Comparison of ENCODE assay signal across 8 cellular contexts in the genomic region with DNA sequence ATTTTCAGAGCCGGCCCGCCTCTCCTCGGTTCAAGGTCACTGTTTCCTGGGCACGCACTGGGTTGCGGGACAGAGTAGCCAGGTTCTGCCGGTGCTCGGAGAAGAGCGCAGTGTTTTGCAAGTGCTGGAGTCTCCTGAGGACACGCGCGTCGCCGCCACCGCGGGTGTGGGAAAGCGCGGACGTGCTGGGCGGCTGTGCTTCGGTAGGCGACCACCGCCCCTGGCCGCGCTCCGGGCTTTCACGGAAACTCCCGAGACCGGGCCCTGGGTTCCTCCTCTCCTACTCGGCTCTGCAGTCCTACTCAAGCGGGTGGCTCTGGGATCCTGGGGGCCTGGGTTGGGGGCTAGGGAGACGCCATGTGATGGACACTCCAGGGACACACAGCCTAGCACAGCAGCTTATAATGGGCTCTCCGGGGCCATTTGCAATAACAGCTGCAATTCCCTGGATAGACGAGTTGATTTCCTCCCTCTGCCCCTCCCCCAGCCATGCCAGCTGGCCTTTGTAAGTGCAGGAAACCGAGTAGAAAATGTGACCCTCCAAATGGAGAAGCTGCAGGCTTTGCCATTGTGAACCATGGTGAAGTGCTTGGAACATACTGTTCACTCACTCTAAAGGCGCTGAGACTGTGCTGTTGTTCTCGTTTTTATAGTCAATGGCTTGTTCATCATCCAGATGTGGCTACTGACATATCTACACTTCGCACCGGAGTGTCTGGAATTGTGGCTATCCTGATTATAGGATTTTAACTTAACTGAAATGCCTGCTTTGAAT. TPM values are rescaled to one million over a fixed set of nuclear protein-coding genes. Genes with fewer than 3 reads are reported as not detected.
DNase-seq lines count a peak whose midpoint lies in the region; ATAC-seq, FAIRE-seq and TF ChIP-seq lines count a peak whose summit lies in the region.

No MANE protein-coding gene starts in this region.

- H3K4me2 ChIP-seq in GM23248 (ENCODE audit: unreplicated experiment), result no peak overlapping the region

- H2AFZ ChIP-seq in GM23248, result no peak overlapping the region; the same call in 1 of the 2 replicates

- H3K4me1 ChIP-seq in upper lobe of left lung (peaks cover 21 to 34% (median 27%) of the 10 kb centered on the region in 4 donors), GM23248 (ENCODE audit: insufficient read depth) (peaks cover 9% of the 10 kb centered on the region; the same call in 1 of the 2 replicates)

- H4K20me1 ChIP-seq in GM23248 (ENCODE audit: insufficient read depth), result no peaks in the 10 kb centered on the region

- H3K27ac Mint-ChIP-seq in HFFc6, result no peak overlapping the region

- no peaks in the 10 kb centered on the region for H3K9me3 Mint-ChIP-seq in HFFc6

- no peak for TF ChIP-seq CTCF in HFFc6 (IDR thresholded peaks at IDR 0.05)
- no peak for TF ChIP-seq CTCF in upper lobe of left lung (IDR thresholded peaks at IDR 0.05)

- H3K4me3 Mint-ChIP-seq in HFFc6, result peak overlapping the region; percentile 76; the same call in 1 of the 2 replicates

- peak overlapping the region; percentile 56 to 90 (median 88) for H3K4me3 ChIP-seq in upper lobe of left lung
- H3K4me3 ChIP-seq in GM23248, result no peak overlapping the region

- no peaks in the 10 kb centered on the region for H3K9me3 ChIP-seq in upper lobe of left lung
- H3K9me3 ChIP-seq in GM23248 (ENCODE audit: low read depth), result no peaks in the 10 kb centered on the region

- no peak overlapping the region for H3K9ac ChIP-seq in GM23248

- TF ChIP-seq EP300 in upper lobe of left lung (IDR thresholded peaks at IDR 0.05), result no peak

- DNase-seq in HFFc6, result no peak
- peak; percentile 43 for DNase-seq in OCI-M1 (lab: John Stamatoyannopoulos, UW)
- DNase-seq in ecto neural progenitor cell (ENCODE audit: low spot score), result peak; percentile 61
- peak; percentile 25 for DNase-seq in mucosa of gallbladder (ENCODE audit: low spot score)
- peak; percentile 52 to 89 for DNase-seq in upper lobe of left lung
- no peak for DNase-seq in GM23248
- DNase-seq in GM12892 (ENCODE audit: insufficient read length), result no peak
- DNase-seq in central memory CD4-positive, alpha-beta T cell, result no peak

- no peaks in the 10 kb centered on the region for H3K27me3 ChIP-seq in upper lobe of left lung
- no peaks in the 10 kb centered on the region for H3K27me3 ChIP-seq in GM23248 (replicated peaks; ENCODE audit: insufficient read depth)

- WGBS in upper lobe of left lung, 2 donors, result 26 to 33% methylated on average over 10 to 27 of the region's 38 CpGs
- 54 to 61% methylated on average over 35 to 37 of the region's 38 CpGs for WGBS in GM23248 (ENCODE audit: low coverage in 1 of 2, low lambda C conversion rate in 2 of 2, missing lambda C conversion rate in 2 of 2), 2 experiments

- peaks cover 12% of the 10 kb centered on the region for H3K4me1 Mint-ChIP-seq in HFFc6 (ENCODE audit: low read depth)

- no peaks in the 10 kb centered on the region for H3K9me2 ChIP-seq in GM23248 (ENCODE audit: insufficient read depth)

- ATAC-seq in upper lobe of left lung (ENCODE audit: low FRiP score in 2 of 2), result peak; percentile 1 to 34

- H3K36me3 Mint-ChIP-seq in HFFc6 (ENCODE audit: low read depth), result no peaks in the 10 kb centered on the region

- peaks cover 6% of the 10 kb centered on the region for H3K27me3 Mint-ChIP-seq in HFFc6 (ENCODE audit: insufficient read depth)

- peak in 1 of 4 donors; percentile 51 for TF ChIP-seq POLR2A in upper lobe of left lung (IDR thresholded peaks at IDR 0.05)
- TF ChIP-seq POLR2A in GM12892 (IDR thresholded peaks at IDR 0.05; ENCODE audit: low read depth, low read length), result no peak

- H3K27ac ChIP-seq in upper lobe of left lung (peak overlapping the region; percentile 98 to 100 (median 100)), GM23248 (no peak overlapping the region)

- no peaks in the 10 kb centered on the region for H3F3A ChIP-seq in GM23248 (ENCODE audit: insufficient read depth)

- no peak for FAIRE-seq in GM12892 (lab: Jason Lieb, UNC)

- in situ Hi-C loops in GM23248 (cut with MboI), result no loop called here

- H3K36me3 ChIP-seq in upper lobe of left lung (no peaks in the 10 kb centered on the region), GM23248 (ENCODE audit: low read depth) (no peaks in the 10 kb centered on the region)

- no peaks in the 10 kb centered on the region for H3K79me2 ChIP-seq in GM23248 (ENCODE audit: insufficient read depth)

RNA-seq across cellular contexts. Expression of a gene that starts 2.1 kb away (rescaled TPM):
- 1 to 10 TPM in 4 of 6 experiments, under 1 TPM in 2; 0.82 to 1.3 (median 1.1) TPM for total RNA-seq in HFFc6 (2021; fragmentation: NEBNext Ultra II Directional; extraction: Animal tissue kit (Norgen Biotek cat#: 25700))
- 9.4 TPM for total RNA-seq in mucosa of gallbladder
- 10 to 100 TPM in 5 of 6 donors, 1 to 10 TPM in 1; 8.9 to 20.2 (median 15.4) TPM for total RNA-seq in upper lobe of left lung
- 1.6 and 1.8 TPM in 2 replicates for total RNA-seq in GM23248 (2014; rRNA removed; shearing (Covaris generic))
- polyA plus RNA-seq in GM23248 (2016; fragmentation: Nextera tagmentation; extraction: Ambion mirVana), result 0.44 and 0.75 TPM in 2 replicates
- 0.34 TPM for polyA plus RNA-seq in GM12892 (2012; ENCODE audit: missing spikeins)

RNA-seq across cellular contexts. Expression of a gene that starts 13.3 kb away (rescaled TPM):
- total RNA-seq in HFFc6 (2021; fragmentation: NEBNext Ultra II Directional; extraction: Animal tissue kit (Norgen Biotek cat#: 25700)), result 1 to 10 TPM; 2.2 to 2.9 (median 2.6) TPM
- total RNA-seq in mucosa of gallbladder (18.6 TPM), upper lobe of left lung (10 to 100 TPM; 19.0 to 33.3 (median 29.5) TPM)
- total RNA-seq in GM23248 (2014; rRNA removed; shearing (Covaris generic)), result 10.3 and 16.3 TPM in 2 replicates
- polyA plus RNA-seq in GM23248 (2016; fragmentation: Nextera tagmentation; extraction: Ambion mirVana), result 1.6 and 2.8 TPM in 2 replicates
- 1.8 TPM for polyA plus RNA-seq in GM12892 (2012; ENCODE audit: missing spikeins)

RNA-seq across cellular contexts. Expression of a gene that starts 28.8 kb away (rescaled TPM):
- 10 to 100 TPM in 3 of 6 experiments, 1 to 10 TPM in 3; 5.2 to 12.3 (median 10.2) TPM for total RNA-seq in HFFc6 (2021; fragmentation: NEBNext Ultra II Directional; extraction: Animal tissue kit (Norgen Biotek cat#: 25700))
- 10.9 TPM for total RNA-seq in mucosa of gallbladder
- total RNA-seq in upper lobe of left lung, result 10 to 100 TPM in 3 of 6 donors, 1 to 10 TPM in 3; 3.8 to 19.9 (median 10.9) TPM
- total RNA-seq in GM23248 (2014; rRNA removed; shearing (Covaris generic)), result 5.0 and 5.1 TPM in 2 replicates
- polyA plus RNA-seq in GM23248 (2016; fragmentation: Nextera tagmentation; extraction: Ambion mirVana), result 1.9 and 2.2 TPM in 2 replicates
- polyA plus RNA-seq in GM12892 (2012; ENCODE audit: missing spikeins), result 18.7 TPM

Comparison
In these comparisons a context has a peak if more than half of its experiments do, and no peak if none do; other contexts are left out.
1. DNase-seq: peak in OCI-M1 (single experiment), ecto neural progenitor cell (single experiment), mucosa of gallbladder (single experiment) and upper lobe of left lung (2 of 2); none in HFFc6 (single experiment), GM23248 (single experiment), GM12892 (single experiment) and central memory CD4-positive, alpha-beta T cell (single experiment).